In the genomic region with DNA sequence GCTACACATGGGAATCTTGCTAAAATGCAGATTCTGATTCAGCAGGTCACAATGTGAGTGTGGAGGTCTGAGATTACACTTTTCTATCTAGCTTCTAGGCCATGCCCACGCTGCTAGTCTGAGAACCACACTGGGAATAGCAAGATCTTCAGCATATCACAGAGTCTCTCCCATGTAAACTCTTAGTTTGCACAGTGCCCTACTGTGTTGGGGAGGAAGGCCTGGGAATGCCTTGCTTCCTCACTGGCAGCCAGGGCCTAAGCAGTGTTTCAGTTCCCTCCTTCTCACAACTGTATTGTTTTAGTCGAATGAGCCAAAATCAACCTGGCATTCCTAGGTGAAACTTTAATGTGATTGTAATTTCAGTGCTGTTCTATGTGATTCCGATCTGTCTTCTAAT, we compare ENCODE assay signal across 1 cellular context.
TF ChIP-seq lines count a peak whose summit lies in the region.

No MANE protein-coding gene starts in this region.

TF ChIP-seq in GM23338, 12 proteins besides CTCF, POLR2A, EP300 and RAD21 (continued from another document):
- TF ChIP-seq, protein P1, sequence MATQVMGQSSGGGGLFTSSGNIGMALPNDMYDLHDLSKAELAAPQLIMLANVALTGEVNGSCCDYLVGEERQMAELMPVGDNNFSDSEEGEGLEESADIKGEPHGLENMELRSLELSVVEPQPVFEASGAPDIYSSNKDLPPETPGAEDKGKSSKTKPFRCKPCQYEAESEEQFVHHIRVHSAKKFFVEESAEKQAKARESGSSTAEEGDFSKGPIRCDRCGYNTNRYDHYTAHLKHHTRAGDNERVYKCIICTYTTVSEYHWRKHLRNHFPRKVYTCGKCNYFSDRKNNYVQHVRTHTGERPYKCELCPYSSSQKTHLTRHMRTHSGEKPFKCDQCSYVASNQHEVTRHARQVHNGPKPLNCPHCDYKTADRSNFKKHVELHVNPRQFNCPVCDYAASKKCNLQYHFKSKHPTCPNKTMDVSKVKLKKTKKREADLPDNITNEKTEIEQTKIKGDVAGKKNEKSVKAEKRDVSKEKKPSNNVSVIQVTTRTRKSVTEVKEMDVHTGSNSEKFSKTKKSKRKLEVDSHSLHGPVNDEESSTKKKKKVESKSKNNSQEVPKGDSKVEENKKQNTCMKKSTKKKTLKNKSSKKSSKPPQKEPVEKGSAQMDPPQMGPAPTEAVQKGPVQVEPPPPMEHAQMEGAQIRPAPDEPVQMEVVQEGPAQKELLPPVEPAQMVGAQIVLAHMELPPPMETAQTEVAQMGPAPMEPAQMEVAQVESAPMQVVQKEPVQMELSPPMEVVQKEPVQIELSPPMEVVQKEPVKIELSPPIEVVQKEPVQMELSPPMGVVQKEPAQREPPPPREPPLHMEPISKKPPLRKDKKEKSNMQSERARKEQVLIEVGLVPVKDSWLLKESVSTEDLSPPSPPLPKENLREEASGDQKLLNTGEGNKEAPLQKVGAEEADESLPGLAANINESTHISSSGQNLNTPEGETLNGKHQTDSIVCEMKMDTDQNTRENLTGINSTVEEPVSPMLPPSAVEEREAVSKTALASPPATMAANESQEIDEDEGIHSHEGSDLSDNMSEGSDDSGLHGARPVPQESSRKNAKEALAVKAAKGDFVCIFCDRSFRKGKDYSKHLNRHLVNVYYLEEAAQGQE (IDR thresholded peaks at IDR 0.05; ENCODE audit: unreplicated experiment), result no peak
- TF ChIP-seq EZH2 (IDR thresholded peaks at IDR 0.05; ENCODE audit: low read depth, unreplicated experiment) (no peak), ZNF462 (CRISPR knock-in tag; IDR thresholded peaks at IDR 0.05) (no peak), POLR2AphosphoS5 (IDR thresholded peaks at IDR 0.05; ENCODE audit: low read depth) (no peak), EZH2phosphoT487 (IDR thresholded peaks at IDR 0.05; ENCODE audit: unreplicated experiment) (no peak), CREB1 (CRISPR knock-in tag; IDR thresholded peaks at IDR 0.05; ENCODE audit: low read depth) (no peak)
